10 cellular contexts compared by ENCODE assay signal in genomic region chr4:161813389-161813788, GRCh38.
"Had no signal": no experiment of that assay in that cellular context is flagged by ENCODE, and none has a peak within 500 bp of the region (broad histone marks: within the 10 kb centered on the region; RNA-seq: fewer than 3 reads in every experiment).

No MANE protein-coding gene starts in this region.

- H3K27me3 Mint-ChIP-seq: IgD-negative memory B cell had no signal

- H3K4me3 Mint-ChIP-seq: H9, HFFc6, IgD-negative memory B cell had no signal

- H3K27ac Mint-ChIP-seq: HFFc6, IgD-negative memory B cell had no signal

- DNase-seq: GM23248, H9, HCEC 1CT, HFFc6, KBM-7 had no signal

- H3K9ac ChIP-seq: GM23248, KMS-11 had no signal

- H3K4me1 Mint-ChIP-seq: H9 had no signal

- H2AFZ ChIP-seq: GM23248 had no signal

- FAIRE-seq: H1, H54 had no signal

- H3K27ac ChIP-seq: GM23248, HL-60, KMS-11 had no signal

- H3K4me2 ChIP-seq: KMS-11 had no signal

- H3K9me3 Mint-ChIP-seq: H9 had no signal

- H3K4me3 ChIP-seq: GM23248 had no signal

- H3K36me3 Mint-ChIP-seq: IgD-negative memory B cell had no signal
